Comparison of ENCODE assay signal across 1 cellular context in the genomic region with DNA sequence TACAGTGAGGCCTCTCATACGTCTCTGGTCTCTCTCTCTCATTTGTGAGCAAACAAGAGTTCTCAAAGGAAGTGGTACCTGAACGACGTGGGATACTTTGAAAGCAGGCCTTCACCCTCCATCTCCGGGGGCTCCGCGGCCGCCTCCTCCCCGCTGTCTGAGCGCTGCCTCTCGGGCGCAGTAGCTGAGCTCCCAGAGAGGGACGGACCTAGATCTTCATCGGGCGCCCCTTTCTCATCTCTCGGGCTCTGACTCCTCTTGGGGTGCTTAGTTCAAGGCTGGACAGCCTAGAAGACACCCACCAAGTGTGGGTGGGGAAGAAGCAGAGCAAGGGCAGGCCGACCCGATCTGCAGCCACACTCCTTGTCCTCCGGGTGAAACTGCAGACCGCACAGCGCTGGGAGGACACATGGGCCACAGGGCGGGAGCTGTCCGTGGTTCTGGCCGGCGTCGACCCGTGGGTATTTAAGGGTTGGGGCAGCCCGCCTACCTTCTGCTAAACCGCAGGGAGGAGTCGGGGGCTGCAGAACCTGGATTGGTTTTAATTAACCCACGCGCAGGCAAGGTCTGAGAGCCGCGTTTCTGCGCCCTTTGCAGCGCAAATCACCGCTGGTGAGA.
TF ChIP-seq lines count a peak whose summit lies in the region.

No MANE protein-coding gene starts in this region.

TF ChIP-seq in HepG2, 621 proteins besides CTCF, POLR2A, EP300 and RAD21 (continued from another document and continues in another):
- TF ChIP-seq, protein P1, sequence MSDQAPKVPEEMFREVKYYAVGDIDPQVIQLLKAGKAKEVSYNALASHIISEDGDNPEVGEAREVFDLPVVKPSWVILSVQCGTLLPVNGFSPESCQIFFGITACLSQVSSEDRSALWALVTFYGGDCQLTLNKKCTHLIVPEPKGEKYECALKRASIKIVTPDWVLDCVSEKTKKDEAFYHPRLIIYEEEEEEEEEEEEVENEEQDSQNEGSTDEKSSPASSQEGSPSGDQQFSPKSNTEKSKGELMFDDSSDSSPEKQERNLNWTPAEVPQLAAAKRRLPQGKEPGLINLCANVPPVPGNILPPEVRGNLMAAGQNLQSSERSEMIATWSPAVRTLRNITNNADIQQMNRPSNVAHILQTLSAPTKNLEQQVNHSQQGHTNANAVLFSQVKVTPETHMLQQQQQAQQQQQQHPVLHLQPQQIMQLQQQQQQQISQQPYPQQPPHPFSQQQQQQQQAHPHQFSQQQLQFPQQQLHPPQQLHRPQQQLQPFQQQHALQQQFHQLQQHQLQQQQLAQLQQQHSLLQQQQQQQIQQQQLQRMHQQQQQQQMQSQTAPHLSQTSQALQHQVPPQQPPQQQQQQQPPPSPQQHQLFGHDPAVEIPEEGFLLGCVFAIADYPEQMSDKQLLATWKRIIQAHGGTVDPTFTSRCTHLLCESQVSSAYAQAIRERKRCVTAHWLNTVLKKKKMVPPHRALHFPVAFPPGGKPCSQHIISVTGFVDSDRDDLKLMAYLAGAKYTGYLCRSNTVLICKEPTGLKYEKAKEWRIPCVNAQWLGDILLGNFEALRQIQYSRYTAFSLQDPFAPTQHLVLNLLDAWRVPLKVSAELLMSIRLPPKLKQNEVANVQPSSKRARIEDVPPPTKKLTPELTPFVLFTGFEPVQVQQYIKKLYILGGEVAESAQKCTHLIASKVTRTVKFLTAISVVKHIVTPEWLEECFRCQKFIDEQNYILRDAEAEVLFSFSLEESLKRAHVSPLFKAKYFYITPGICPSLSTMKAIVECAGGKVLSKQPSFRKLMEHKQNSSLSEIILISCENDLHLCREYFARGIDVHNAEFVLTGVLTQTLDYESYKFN (CRISPR knock-in tag; conservative IDR thresholded peaks at IDR 0.05): no peak
- TF ChIP-seq, protein P2, sequence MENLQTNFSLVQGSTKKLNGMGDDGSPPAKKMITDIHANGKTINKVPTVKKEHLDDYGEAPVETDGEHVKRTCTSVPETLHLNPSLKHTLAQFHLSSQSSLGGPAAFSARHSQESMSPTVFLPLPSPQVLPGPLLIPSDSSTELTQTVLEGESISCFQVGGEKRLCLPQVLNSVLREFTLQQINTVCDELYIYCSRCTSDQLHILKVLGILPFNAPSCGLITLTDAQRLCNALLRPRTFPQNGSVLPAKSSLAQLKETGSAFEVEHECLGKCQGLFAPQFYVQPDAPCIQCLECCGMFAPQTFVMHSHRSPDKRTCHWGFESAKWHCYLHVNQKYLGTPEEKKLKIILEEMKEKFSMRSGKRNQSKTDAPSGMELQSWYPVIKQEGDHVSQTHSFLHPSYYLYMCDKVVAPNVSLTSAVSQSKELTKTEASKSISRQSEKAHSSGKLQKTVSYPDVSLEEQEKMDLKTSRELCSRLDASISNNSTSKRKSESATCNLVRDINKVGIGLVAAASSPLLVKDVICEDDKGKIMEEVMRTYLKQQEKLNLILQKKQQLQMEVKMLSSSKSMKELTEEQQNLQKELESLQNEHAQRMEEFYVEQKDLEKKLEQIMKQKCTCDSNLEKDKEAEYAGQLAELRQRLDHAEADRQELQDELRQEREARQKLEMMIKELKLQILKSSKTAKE (CRISPR knock-in tag; IDR thresholded peaks at IDR 0.05; ENCODE audit: borderline replicate concordance): 0 out of 2 replicates have a peak, but pooled peaks have one; percentile 45
- no peak for TF ChIP-seq THAP11 (CRISPR knock-in tag; IDR thresholded peaks at IDR 0.05)
- no peak for TF ChIP-seq RAD51 (IDR thresholded peaks at IDR 0.05; ENCODE audit: borderline replicate concordance)
- no peak for TF ChIP-seq ZNF839 (CRISPR knock-in tag; IDR thresholded peaks at IDR 0.05; ENCODE audit: borderline replicate concordance)
- TF ChIP-seq ZNF605 (CRISPR knock-in tag; IDR thresholded peaks at IDR 0.05): no peak; the same call in 1 of the 2 replicates
- TF ChIP-seq ZNF746 (CRISPR knock-in tag; IDR thresholded peaks at IDR 0.05): 0 out of 2 replicates have a peak, but pooled peaks have one; percentile 65
- peak; percentile 84 for TF ChIP-seq JARID2 (CRISPR knock-in tag; IDR thresholded peaks at IDR 0.05; ENCODE audit: insufficient replicate concordance)
- no peak for TF ChIP-seq PRPF4 (IDR thresholded peaks at IDR 0.05; ENCODE audit: low read depth, low read length, poor library complexity, severe bottlenecking)
- TF ChIP-seq STAT5B (CRISPR knock-in tag; IDR thresholded peaks at IDR 0.05): peak; percentile 38; the same call in 1 of the 2 replicates
- TF ChIP-seq, protein P3, sequence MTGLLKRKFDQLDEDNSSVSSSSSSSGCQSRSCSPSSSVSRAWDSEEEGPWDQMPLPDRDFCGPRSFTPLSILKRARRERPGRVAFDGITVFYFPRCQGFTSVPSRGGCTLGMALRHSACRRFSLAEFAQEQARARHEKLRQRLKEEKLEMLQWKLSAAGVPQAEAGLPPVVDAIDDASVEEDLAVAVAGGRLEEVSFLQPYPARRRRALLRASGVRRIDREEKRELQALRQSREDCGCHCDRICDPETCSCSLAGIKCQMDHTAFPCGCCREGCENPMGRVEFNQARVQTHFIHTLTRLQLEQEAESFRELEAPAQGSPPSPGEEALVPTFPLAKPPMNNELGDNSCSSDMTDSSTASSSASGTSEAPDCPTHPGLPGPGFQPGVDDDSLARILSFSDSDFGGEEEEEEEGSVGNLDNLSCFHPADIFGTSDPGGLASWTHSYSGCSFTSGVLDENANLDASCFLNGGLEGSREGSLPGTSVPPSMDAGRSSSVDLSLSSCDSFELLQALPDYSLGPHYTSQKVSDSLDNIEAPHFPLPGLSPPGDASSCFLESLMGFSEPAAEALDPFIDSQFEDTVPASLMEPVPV (CRISPR knock-in tag; IDR thresholded peaks at IDR 0.05): no peak
- no peak for TF ChIP-seq FOSL1 (CRISPR knock-in tag; IDR thresholded peaks at IDR 0.05; ENCODE audit: borderline replicate concordance)
- no peak for TF ChIP-seq SMYD3 (CRISPR knock-in tag; IDR thresholded peaks at IDR 0.05)
- no peak for TF ChIP-seq RBFOX2 (IDR thresholded peaks at IDR 0.05; ENCODE audit: low read depth, low read length)
- TF ChIP-seq, protein P4, sequence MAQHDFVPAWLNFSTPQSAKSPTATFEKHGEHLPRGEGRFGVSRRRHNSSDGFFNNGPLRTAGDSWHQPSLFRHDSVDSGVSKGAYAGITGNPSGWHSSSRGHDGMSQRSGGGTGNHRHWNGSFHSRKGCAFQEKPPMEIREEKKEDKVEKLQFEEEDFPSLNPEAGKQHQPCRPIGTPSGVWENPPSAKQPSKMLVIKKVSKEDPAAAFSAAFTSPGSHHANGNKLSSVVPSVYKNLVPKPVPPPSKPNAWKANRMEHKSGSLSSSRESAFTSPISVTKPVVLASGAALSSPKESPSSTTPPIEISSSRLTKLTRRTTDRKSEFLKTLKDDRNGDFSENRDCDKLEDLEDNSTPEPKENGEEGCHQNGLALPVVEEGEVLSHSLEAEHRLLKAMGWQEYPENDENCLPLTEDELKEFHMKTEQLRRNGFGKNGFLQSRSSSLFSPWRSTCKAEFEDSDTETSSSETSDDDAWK (CRISPR knock-in tag; IDR thresholded peaks at IDR 0.05): no peak
- TF ChIP-seq, protein P5, sequence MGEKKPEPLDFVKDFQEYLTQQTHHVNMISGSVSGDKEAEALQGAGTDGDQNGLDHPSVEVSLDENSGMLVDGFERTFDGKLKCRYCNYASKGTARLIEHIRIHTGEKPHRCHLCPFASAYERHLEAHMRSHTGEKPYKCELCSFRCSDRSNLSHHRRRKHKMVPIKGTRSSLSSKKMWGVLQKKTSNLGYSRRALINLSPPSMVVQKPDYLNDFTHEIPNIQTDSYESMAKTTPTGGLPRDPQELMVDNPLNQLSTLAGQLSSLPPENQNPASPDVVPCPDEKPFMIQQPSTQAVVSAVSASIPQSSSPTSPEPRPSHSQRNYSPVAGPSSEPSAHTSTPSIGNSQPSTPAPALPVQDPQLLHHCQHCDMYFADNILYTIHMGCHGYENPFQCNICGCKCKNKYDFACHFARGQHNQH (CRISPR knock-in tag; IDR thresholded peaks at IDR 0.05): no peak
- no peak for TF ChIP-seq FOXA1 (IDR thresholded peaks at IDR 0.05)
- TF ChIP-seq FOXA1 (CRISPR knock-in tag; IDR thresholded peaks at IDR 0.05): 0 out of 2 replicates have a peak, but pooled peaks have one; percentile 13
- TF ChIP-seq ELF3 (CRISPR knock-in tag; IDR thresholded peaks at IDR 0.05): 0 out of 2 replicates have a peak, but pooled peaks have one; percentile 48
- no peak for TF ChIP-seq SP5 (CRISPR knock-in tag; IDR thresholded peaks at IDR 0.05; ENCODE audit: borderline replicate concordance, low read depth)
- no peak for TF ChIP-seq NFRKB (IDR thresholded peaks at IDR 0.05)
- TF ChIP-seq, protein P6, sequence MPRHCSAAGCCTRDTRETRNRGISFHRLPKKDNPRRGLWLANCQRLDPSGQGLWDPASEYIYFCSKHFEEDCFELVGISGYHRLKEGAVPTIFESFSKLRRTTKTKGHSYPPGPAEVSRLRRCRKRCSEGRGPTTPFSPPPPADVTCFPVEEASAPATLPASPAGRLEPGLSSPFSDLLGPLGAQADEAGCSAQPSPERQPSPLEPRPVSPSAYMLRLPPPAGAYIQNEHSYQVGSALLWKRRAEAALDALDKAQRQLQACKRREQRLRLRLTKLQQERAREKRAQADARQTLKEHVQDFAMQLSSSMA (CRISPR knock-in tag; IDR thresholded peaks at IDR 0.05): no peak
- TF ChIP-seq, protein P7, sequence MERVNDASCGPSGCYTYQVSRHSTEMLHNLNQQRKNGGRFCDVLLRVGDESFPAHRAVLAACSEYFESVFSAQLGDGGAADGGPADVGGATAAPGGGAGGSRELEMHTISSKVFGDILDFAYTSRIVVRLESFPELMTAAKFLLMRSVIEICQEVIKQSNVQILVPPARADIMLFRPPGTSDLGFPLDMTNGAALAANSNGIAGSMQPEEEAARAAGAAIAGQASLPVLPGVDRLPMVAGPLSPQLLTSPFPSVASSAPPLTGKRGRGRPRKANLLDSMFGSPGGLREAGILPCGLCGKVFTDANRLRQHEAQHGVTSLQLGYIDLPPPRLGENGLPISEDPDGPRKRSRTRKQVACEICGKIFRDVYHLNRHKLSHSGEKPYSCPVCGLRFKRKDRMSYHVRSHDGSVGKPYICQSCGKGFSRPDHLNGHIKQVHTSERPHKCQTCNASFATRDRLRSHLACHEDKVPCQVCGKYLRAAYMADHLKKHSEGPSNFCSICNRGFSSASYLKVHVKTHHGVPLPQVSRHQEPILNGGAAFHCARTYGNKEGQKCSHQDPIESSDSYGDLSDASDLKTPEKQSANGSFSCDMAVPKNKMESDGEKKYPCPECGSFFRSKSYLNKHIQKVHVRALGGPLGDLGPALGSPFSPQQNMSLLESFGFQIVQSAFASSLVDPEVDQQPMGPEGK (CRISPR knock-in tag; IDR thresholded peaks at IDR 0.05): no peak
- TF ChIP-seq ZNF792 (CRISPR knock-in tag; IDR thresholded peaks at IDR 0.05): peak; percentile 79; the same call in 1 of the 2 replicates
- TF ChIP-seq, protein P8, sequence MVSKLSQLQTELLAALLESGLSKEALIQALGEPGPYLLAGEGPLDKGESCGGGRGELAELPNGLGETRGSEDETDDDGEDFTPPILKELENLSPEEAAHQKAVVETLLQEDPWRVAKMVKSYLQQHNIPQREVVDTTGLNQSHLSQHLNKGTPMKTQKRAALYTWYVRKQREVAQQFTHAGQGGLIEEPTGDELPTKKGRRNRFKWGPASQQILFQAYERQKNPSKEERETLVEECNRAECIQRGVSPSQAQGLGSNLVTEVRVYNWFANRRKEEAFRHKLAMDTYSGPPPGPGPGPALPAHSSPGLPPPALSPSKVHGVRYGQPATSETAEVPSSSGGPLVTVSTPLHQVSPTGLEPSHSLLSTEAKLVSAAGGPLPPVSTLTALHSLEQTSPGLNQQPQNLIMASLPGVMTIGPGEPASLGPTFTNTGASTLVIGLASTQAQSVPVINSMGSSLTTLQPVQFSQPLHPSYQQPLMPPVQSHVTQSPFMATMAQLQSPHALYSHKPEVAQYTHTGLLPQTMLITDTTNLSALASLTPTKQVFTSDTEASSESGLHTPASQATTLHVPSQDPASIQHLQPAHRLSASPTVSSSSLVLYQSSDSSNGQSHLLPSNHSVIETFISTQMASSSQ (IDR thresholded peaks at IDR 0.05; ENCODE audit: low read depth): no peak
- TF ChIP-seq, protein P8 (CRISPR knock-in tag; IDR thresholded peaks at IDR 0.05; ENCODE audit: borderline replicate concordance): no peak
- no peak for TF ChIP-seq FOXC1 (CRISPR knock-in tag; IDR thresholded peaks at IDR 0.05; ENCODE audit: borderline replicate concordance)
- TF ChIP-seq, protein P9, sequence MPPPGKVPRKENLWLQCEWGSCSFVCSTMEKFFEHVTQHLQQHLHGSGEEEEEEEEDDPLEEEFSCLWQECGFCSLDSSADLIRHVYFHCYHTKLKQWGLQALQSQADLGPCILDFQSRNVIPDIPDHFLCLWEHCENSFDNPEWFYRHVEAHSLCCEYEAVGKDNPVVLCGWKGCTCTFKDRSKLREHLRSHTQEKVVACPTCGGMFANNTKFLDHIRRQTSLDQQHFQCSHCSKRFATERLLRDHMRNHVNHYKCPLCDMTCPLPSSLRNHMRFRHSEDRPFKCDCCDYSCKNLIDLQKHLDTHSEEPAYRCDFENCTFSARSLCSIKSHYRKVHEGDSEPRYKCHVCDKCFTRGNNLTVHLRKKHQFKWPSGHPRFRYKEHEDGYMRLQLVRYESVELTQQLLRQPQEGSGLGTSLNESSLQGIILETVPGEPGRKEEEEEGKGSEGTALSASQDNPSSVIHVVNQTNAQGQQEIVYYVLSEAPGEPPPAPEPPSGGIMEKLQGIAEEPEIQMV (CRISPR knock-in tag; IDR thresholded peaks at IDR 0.05; ENCODE audit: low read depth): no peak
- TF ChIP-seq SNAPC2 (CRISPR knock-in tag; IDR thresholded peaks at IDR 0.05): no peak
- TF ChIP-seq KLF15 (CRISPR knock-in tag; IDR thresholded peaks at IDR 0.05; ENCODE audit: borderline replicate concordance): peak; percentile 80; the same call in 1 of the 2 replicates
- TF ChIP-seq FOXP1 (IDR thresholded peaks at IDR 0.05): no peak
- TF ChIP-seq FOXP1 (CRISPR knock-in tag; IDR thresholded peaks at IDR 0.05): no peak
- peak; percentile 78; the same call in 1 of the 2 replicates for TF ChIP-seq AHR (CRISPR knock-in tag; IDR thresholded peaks at IDR 0.05)
- TF ChIP-seq, protein P10, sequence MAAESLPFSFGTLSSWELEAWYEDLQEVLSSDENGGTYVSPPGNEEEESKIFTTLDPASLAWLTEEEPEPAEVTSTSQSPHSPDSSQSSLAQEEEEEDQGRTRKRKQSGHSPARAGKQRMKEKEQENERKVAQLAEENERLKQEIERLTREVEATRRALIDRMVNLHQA (CRISPR knock-in tag; IDR thresholded peaks at IDR 0.05): no peak
- no peak for TF ChIP-seq ZBTB8A (CRISPR knock-in tag; IDR thresholded peaks at IDR 0.05; ENCODE audit: borderline replicate concordance, low read depth)
